ENCODE assay signal across 14 cellular contexts in the genomic region with DNA sequence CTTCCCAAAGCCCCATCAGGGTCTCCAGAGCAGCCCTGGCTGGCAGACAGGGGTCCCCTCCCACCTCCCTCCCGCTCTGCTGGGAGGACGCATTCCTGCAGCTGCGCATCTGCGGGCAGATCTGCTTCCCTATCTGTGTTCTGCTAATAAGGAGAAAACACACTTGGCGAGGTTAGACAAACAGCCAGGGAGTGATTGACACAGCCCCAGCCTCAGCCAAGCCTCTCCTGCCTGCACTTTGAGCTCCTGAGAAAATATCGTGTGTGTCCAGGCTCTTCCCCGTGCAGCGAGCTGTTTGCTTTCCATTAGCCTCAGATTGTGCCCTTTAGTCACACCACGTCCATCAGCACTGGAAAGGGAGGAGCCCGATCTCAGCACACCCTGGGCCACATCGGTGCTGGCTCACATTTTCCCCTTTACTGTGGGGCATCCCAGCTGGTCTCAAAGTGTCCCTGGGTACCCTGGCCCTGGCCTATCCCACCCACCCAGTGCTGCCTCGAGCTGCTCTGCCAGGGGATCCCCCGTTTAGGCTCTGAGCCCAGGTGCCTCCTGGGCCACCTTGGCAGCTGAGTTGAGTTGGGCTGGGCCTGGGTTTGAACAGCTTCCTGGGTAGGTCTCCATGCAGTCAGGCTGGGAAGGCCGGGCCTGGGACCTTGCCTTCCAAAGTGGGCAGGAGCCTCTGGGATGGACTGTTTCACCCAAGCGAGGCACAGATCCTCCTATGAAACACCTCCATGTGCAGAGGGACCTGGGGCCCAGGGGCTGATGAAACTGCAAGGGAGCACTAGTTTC.
A peak's percentile ranks its signal among the peaks of the same experiment; 100 is the strongest.
DNase-seq lines count a peak whose midpoint lies in the region; ATAC-seq, FAIRE-seq and TF ChIP-seq lines count a peak whose summit lies in the region.
"Had no signal": no experiment of that assay in that cellular context is flagged by ENCODE, and none has a peak within 500 bp of the region (broad histone marks: within the 10 kb centered on the region; RNA-seq: fewer than 3 reads in every experiment).

No MANE protein-coding gene starts in this region.

- DNase-seq in activated T-cell treated with anti-CD3 and anti-CD28 coated beads, Interleukin-2, amount 50 U/mL, for 48 hours, result peak; percentile 1 to 9
- DNase-seq in activated T-cell treated with anti-CD3 and anti-CD28 coated beads, Interleukin-2, amount 50 U/mL, for 1 hour, result no peak
- DNase-seq in NCI-H510A (lab: John Stamatoyannopoulos, UW) (peak; percentile 55), left colon (peak; percentile 53 to 66), stomach (peak; percentile 67), 8988T (no peak), RCC 7860 (ENCODE audit: low spot score) (no peak), KG1 (lab: John Stamatoyannopoulos, UW) (no peak)
- DNase-seq: dermis blood vessel endothelial cell, DMS 273 treated with DMSO at 0.1 percent for 48 hours, substantia nigra, T-helper 17 cell had no signal

- peak; percentile 97 for ATAC-seq in left colon
- ATAC-seq: HCT116, T-helper 17 cell had no signal

- H3K27ac ChIP-seq in stomach, result peak overlapping the region in 2 of 5 donors; percentile 72
- H3K27ac ChIP-seq: HL-60 had no signal

- H3K27me3 ChIP-seq in stomach, result no peaks in the 10 kb centered on the region

- TF ChIP-seq EP300 in stomach (IDR thresholded peaks at IDR 0.05), result no peak

- TF ChIP-seq CTCF in stomach (IDR thresholded peaks at IDR 0.05), result no peak

- peaks cover 0 to 15% (median 5%) of the 10 kb centered on the region in 4 donors for H3K9me3 ChIP-seq in stomach

- no peaks in the 10 kb centered on the region for H3K36me3 ChIP-seq in stomach

- TF ChIP-seq POLR2A in stomach (IDR thresholded peaks at IDR 0.05), result no peak

- intact Hi-C loops in left colon (cut with DNase I, micrococcal nuclease) (no loop called here), stomach (cut with DNase I; ENCODE audit: low total_unique reads) (no loop called here)

- no peak for FAIRE-seq in RCC 7860 (lab: Jason Lieb, UNC)

- peaks cover 0 to 15% (median 13%) of the 10 kb centered on the region in 4 donors for H3K4me1 ChIP-seq in stomach

- WGBS in stomach, 5 donors, result 28 to 51% (median 45%) methylated on average over 14 to 15 of the region's 15 CpGs

- no peak overlapping the region for H3K4me3 ChIP-seq in stomach

Comparison
In these comparisons a context has a peak if more than half of its experiments do, and no peak if none do; other contexts are left out.
1. DNase-seq: peak in activated T-cell treated with anti-CD3 and anti-CD28 coated beads, Interleukin-2, amount 50 U/mL, for 48 hours (2 of 2), NCI-H510A (single experiment), left colon (2 of 2) and stomach (single experiment); none in activated T-cell treated with anti-CD3 and anti-CD28 coated beads, Interleukin-2, amount 50 U/mL, for 1 hour (single experiment), 8988T (single experiment), RCC 7860 (single experiment) and KG1 (single experiment).